Comparison of ENCODE assay signal across 1 cellular context in genomic region chr6:36824262-36824661, GRCh38.
TF ChIP-seq lines count a peak whose summit lies in the region.

No MANE protein-coding gene starts in this region.

TF ChIP-seq in K562, 482 proteins besides CTCF, POLR2A, EP300 and RAD21:
- TF ChIP-seq HNRNPUL1 (IDR thresholded peaks at IDR 0.05; ENCODE audit: low read length) = no peak
- TF ChIP-seq ZNF280A (IDR thresholded peaks at IDR 0.05; ENCODE audit: low read depth, partially characterized antibody) = no peak
- TF ChIP-seq KAT7 (CRISPR knock-in tag; IDR thresholded peaks at IDR 0.05; ENCODE audit: borderline replicate concordance) = 0 out of 2 replicates have a peak, but pooled peaks have one; percentile 23
- no peak for TF ChIP-seq CBX2 (IDR thresholded peaks at IDR 0.05; ENCODE audit: insufficient read depth, low read length, poor library complexity, severe bottlenecking)
- no peak for TF ChIP-seq PCBP2 (IDR thresholded peaks at IDR 0.05; ENCODE audit: low read depth, low read length, poor library complexity, severe bottlenecking)
- TF ChIP-seq ZFX (CRISPR knock-in tag; IDR thresholded peaks at IDR 0.05) = 0 out of 2 replicates have a peak, but pooled peaks have one; percentile 8
- no peak for TF ChIP-seq SRSF7 (optimal IDR thresholded peaks at IDR 0.05; ENCODE audit: low read depth, low read length)
